22 cellular contexts compared by ENCODE assay signal in the genomic region with DNA sequence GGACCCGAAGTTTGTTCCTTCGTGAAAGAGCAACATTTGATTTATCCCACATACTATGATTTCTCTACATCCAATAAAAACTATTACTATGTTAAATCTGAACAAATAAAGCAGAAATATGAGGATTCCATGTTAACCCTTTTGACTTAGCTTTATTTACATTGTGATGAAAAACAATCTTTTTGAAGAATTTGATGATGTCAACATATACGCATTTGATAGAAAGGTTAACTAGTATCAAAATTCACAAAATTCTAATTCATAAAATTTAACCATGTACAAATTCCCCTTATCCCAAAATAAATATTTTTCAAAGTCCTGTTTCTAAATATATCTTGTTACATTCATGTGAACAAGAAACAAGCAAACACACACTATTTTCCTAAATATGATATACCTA.
DNase-seq lines count a peak whose midpoint lies in the region; ATAC-seq, FAIRE-seq and TF ChIP-seq lines count a peak whose summit lies in the region.
"Had no signal": no experiment of that assay in that cellular context is flagged by ENCODE, and none has a peak within 500 bp of the region (broad histone marks: within the 10 kb centered on the region; RNA-seq: fewer than 3 reads in every experiment).

No MANE protein-coding gene starts in this region.

- H3K4me3 Mint-ChIP-seq in H9 (no peak overlapping the region), GM23338 (no peak overlapping the region)
- H3K4me3 Mint-ChIP-seq: B cell; CD4-positive, alpha-beta T cell; CD8-positive, alpha-beta T cell had no signal

- H3K79me2 ChIP-seq in H9 (ENCODE audit: insufficient read depth, low read length) (no peaks in the 10 kb centered on the region), GM23338 (replicated peaks; ENCODE audit: insufficient read depth) (peaks cover 25% of the 10 kb centered on the region; the same call in 1 of the 2 replicates)

- no peak overlapping the region for H2AK5ac ChIP-seq in H9 (ENCODE audit: insufficient read length, low read length)

- H3K4me1 ChIP-seq in A549 (peaks cover 7% of the 10 kb centered on the region; the same call in 1 of the 3 replicates), H9 (ENCODE audit: insufficient read depth, low read length) (no peaks in the 10 kb centered on the region), GM23338 (ENCODE audit: insufficient read depth) (peaks cover 9% of the 10 kb centered on the region)

- H2BK12ac ChIP-seq in H9 (ENCODE audit: insufficient read length, low read depth, low read length), result no peak overlapping the region

- FAIRE-seq in A549 (lab: Jason Lieb, UNC), result no peak
- FAIRE-seq in G401.6 (lab: Jason Lieb, UNC), result peak; percentile 28
- FAIRE-seq: A204.1, GM12891, GM19239 had no signal

- H3K36me3 Mint-ChIP-seq in H9 (ENCODE audit: insufficient read depth in 1 of 3, low read depth in 3 of 3) (peaks cover 2 to 20% (median 20%) of the 10 kb centered on the region in 3 experiments; a peak in 5 of 7 replicates), GM23338 (ENCODE audit: low read depth) (peaks cover 10% of the 10 kb centered on the region; the same call in 2 of the 3 replicates)

- H3K4me2 ChIP-seq in A549 (no peak overlapping the region), H9 (ENCODE audit: insufficient read depth, insufficient read length, low read length) (no peak overlapping the region), GM23338 (no peak overlapping the region)
- H3K4me2 ChIP-seq: BLaER1 treated with 17β-estradiol and CSF1 and Interleukin-3, amounts not matched to agents 10 nM and 100 nM had no signal

- peaks cover 2% of the 10 kb centered on the region in 2 experiments; a peak in 2 of 4 replicates for H3K4me1 Mint-ChIP-seq in H9
- H3K4me1 Mint-ChIP-seq in GM23338, result peaks cover 5% of the 10 kb centered on the region; the same call in 2 of the 3 replicates

- H3K9ac ChIP-seq in H9 (ENCODE audit: extremely low read depth, insufficient read length, low read length), result no peak overlapping the region
- H3K9ac ChIP-seq: BLaER1 treated with 17β-estradiol and CSF1 and Interleukin-3, amounts not matched to agents 10 nM and 100 nM had no signal

- H3K14ac ChIP-seq in H9 (ENCODE audit: insufficient read depth, low read length), result no peak overlapping the region

- H4K20me1 ChIP-seq in H9 (ENCODE audit: control insufficient read depth, insufficient read depth, insufficient read length), result no peaks in the 10 kb centered on the region
- H4K20me1 ChIP-seq in GM23338 (replicated peaks; ENCODE audit: insufficient read depth), result peaks cover 3% of the 10 kb centered on the region; the same call in 1 of the 2 replicates

- CTCF ChIA-PET in A549 (lab: Yijun Ruan, JAX), result interaction anchor here (2.0 kb wide), 1 partner anchor 90 kb away, joined by 5 read pairs; no protein-coding TSS in a partner anchor

- H4K5ac ChIP-seq in H9 (ENCODE audit: insufficient read length, low read depth, low read length), result no peak overlapping the region

- DNase-seq in A549 (ENCODE audit: low read depth in 1 of 2, low spot score in 1 of 2) (no peak), H9 (no peak), GM23338 (ENCODE audit: low spot score) (no peak)
- no peak for DNase-seq in activated CD4-positive, alpha-beta T cell treated with anti-CD3 and anti-CD28 coated beads for 48 hours
- DNase-seq: 8988T; AML-193; CD4-positive, alpha-beta T cell; CD8-positive, alpha-beta T cell; DMS 273 treated with DMSO at 0.1 percent for 48 hours; DMS153; DMS53; DMS79; DND-41; EL; GF-D8 had no signal

- no peak overlapping the region for H2BK20ac ChIP-seq in H9 (ENCODE audit: low read depth, low read length, poor library complexity, severe bottlenecking)

- H3T11ph ChIP-seq in H9 (ENCODE audit: low read length), result no peak overlapping the region

- H3K9me3 ChIP-seq in A549 (no peaks in the 10 kb centered on the region), H9 (ENCODE audit: control insufficient read depth, low read depth, low read length) (no peaks in the 10 kb centered on the region)

- TF ChIP-seq RAD21 in A549 (conservative IDR thresholded peaks at IDR 0.05 in 1 of 2, IDR thresholded peaks at IDR 0.05 in 1 of 2), result no peak

- no peak overlapping the region for H2BK15ac ChIP-seq in H9 (ENCODE audit: low read depth, low read length)

- no peak overlapping the region for H3K56ac ChIP-seq in H9 (ENCODE audit: insufficient read length, low read depth, low read length)

- POLR2A ChIA-PET in A549 (lab: Yijun Ruan, JAX), result no interaction called here

- no peaks in the 10 kb centered on the region for H3K9me2 ChIP-seq in GM23338 (ENCODE audit: insufficient read depth)

- no peak overlapping the region for H3K27ac ChIP-seq in A549
- H3K27ac ChIP-seq in VCaP, result peak overlapping the region; percentile 61; the same call in 1 of the 2 replicates
- no peak overlapping the region for H3K27ac ChIP-seq in H9 (ENCODE audit: insufficient read length, low read depth, low read length)
- H3K27ac ChIP-seq in GM23338 (ENCODE audit: low read depth), result no peak overlapping the region
- H3K27ac ChIP-seq: BLaER1 treated with 17β-estradiol and CSF1 and Interleukin-3, amounts not matched to agents 10 nM and 100 nM had no signal

- ATAC-seq in A549 (no peak), GM23338 (no peak)
- ATAC-seq: CD8-positive, alpha-beta T cell had no signal

- H3K79me1 ChIP-seq in H9 (ENCODE audit: insufficient read depth, low read depth, low read length, poor library complexity, severe bottlenecking), result peaks cover 3% of the 10 kb centered on the region

- H4K91ac ChIP-seq in H9 (ENCODE audit: insufficient read length, low read depth, low read length), result no peak overlapping the region

- 92% methylated on average over 3 of the region's 3 CpGs for WGBS in A549 (ENCODE audit: missing lambda C conversion rate)
- no CpG with 5 or more reads among the region's 3 CpGs for WGBS in H9 (ENCODE audit: extremely low coverage, insufficient read length, low lambda C conversion rate)

- H3K27me3 Mint-ChIP-seq in H9 (ENCODE audit: low read depth) (no peaks in the 10 kb centered on the region), GM23338 (ENCODE audit: insufficient read depth, low read depth, poor library complexity) (no peaks in the 10 kb centered on the region)
- H3K27me3 Mint-ChIP-seq: B cell; CD4-positive, alpha-beta T cell had no signal

- no peaks in the 10 kb centered on the region for H3K27me3 ChIP-seq in H9 (ENCODE audit: insufficient read depth, low read length)
- no peaks in the 10 kb centered on the region for H3K27me3 ChIP-seq in GM23338 (ENCODE audit: insufficient read depth)
- H3K27me3 ChIP-seq: BLaER1 treated with 17β-estradiol and CSF1 and Interleukin-3, amounts not matched to agents 10 nM and 100 nM had no signal

- H2AFZ ChIP-seq in H9 (ENCODE audit: low read length) (no peak overlapping the region), GM23338 (no peak overlapping the region)

- no peaks in the 10 kb centered on the region for H3F3A ChIP-seq in GM23338 (replicated peaks; ENCODE audit: low read depth)

- no peak overlapping the region for H3K23ac ChIP-seq in H9 (ENCODE audit: insufficient read length, low read depth, low read length)

- H3K23me2 ChIP-seq in H9 (ENCODE audit: insufficient read length, low read depth, low read length, poor library complexity, severe bottlenecking), result no peaks in the 10 kb centered on the region

- TF ChIP-seq EP300 in A549 (IDR thresholded peaks at IDR 0.05), result no peak

- no peaks in the 10 kb centered on the region for H3K9me3 Mint-ChIP-seq in H9
- H3K9me3 Mint-ChIP-seq in GM23338, result no peaks in the 10 kb centered on the region
- H3K9me3 Mint-ChIP-seq: CD4-positive, alpha-beta T cell; CD8-positive, alpha-beta T cell had no signal

- H3K4ac ChIP-seq in H9 (ENCODE audit: low read depth, low read length), result no peak overlapping the region

- H2BK120ac ChIP-seq in H9 (ENCODE audit: low read depth, low read length, poor library complexity, severe bottlenecking), result no peak overlapping the region

- H3K27ac Mint-ChIP-seq in H9 (0 out of 7 replicates have a peak overlapping the region, but pooled peaks of 1 of the 3 experiments have one; percentile 24), GM23338 (no peak overlapping the region)
- H3K27ac Mint-ChIP-seq: B cell; CD4-positive, alpha-beta T cell; CD8-positive, alpha-beta T cell had no signal

- H3K4me3 ChIP-seq in A549 (no peak overlapping the region), GM23338 (no peak overlapping the region)
- H3K4me3 ChIP-seq: BLaER1 treated with 17β-estradiol and CSF1 and Interleukin-3, amounts not matched to agents 10 nM and 100 nM had no signal

- no peak for TF ChIP-seq CTCF in A549 (IDR thresholded peaks at IDR 0.05)
- no peak for TF ChIP-seq CTCF in VCaP (conservative IDR thresholded peaks at IDR 0.05)
- no peak for TF ChIP-seq CTCF in H9 (conservative IDR thresholded peaks at IDR 0.05)
- no peak for TF ChIP-seq CTCF in GM23338 (conservative IDR thresholded peaks at IDR 0.05; ENCODE audit: low read depth in 2 of 2)

- H4K8ac ChIP-seq in H9 (replicated peaks; ENCODE audit: insufficient read length, low read depth, low read length), result no peak overlapping the region

- no peak overlapping the region for H2BK5ac ChIP-seq in H9 (ENCODE audit: insufficient read length, low read length)

- no peak for TF ChIP-seq POLR2A in A549 (IDR thresholded peaks at IDR 0.05; ENCODE audit: low read length)

- H3K36me3 ChIP-seq in GM23338 (ENCODE audit: insufficient read depth), result 0 out of 2 replicates have a peak, but pooled peaks cover 7% of the 10 kb centered on the region

- no peak overlapping the region for H3K18ac ChIP-seq in H9 (ENCODE audit: insufficient read length, low read depth, low read length)

TF ChIP-seq in A549, 52 proteins besides CTCF, POLR2A, EP300 and RAD21:
- TF ChIP-seq MAFK (IDR thresholded peaks at IDR 0.05; ENCODE audit: partially characterized antibody), result peak; percentile 7
- no peak for TF ChIP-seq NR3C1 (IDR thresholded peaks at IDR 0.05)

TF ChIP-seq in GM23338, 12 proteins besides CTCF, POLR2A, EP300 and RAD21:
- no peak for TF ChIP-seq EZH2 (IDR thresholded peaks at IDR 0.05; ENCODE audit: low read depth, unreplicated experiment)
TF ChIP-seq in GM23338: peak in this region for 0.
